ENCODE assay signal across 8 cellular contexts in genomic region chr19:32580901-32581703, GRCh38. TPM values are rescaled to one million over a fixed set of nuclear protein-coding genes. Genes with fewer than 3 reads are reported as not detected.
DNase-seq lines count a peak whose midpoint lies in the region; ATAC-seq and TF ChIP-seq lines count a peak whose summit lies in the region.

A gene with protein sequence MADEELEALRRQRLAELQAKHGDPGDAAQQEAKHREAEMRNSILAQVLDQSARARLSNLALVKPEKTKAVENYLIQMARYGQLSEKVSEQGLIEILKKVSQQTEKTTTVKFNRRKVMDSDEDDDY (plus strand): TSS chr19:32581190. CDS start chr19:32581262, 72 bp downstream.

- ATAC-seq in naive thymus-derived CD8-positive, alpha-beta T cell: peak; percentile 85 to 93
- peak; percentile 93 to 95 for ATAC-seq in stimulated activated naive B cell treated with anti-CD40 and anti-IgM and Interleukin-4, amounts not matched to agents 10 μg/mL and 1 μg/mL and 100 μg/mL, for 72 hours (replicated peaks)

- H3K36me3 Mint-ChIP-seq in activated T-helper 2 cell treated with anti-CD3 and anti-CD28 coated beads, Interferon-gamma antibody, Interleukin-2, Interleukin-4, amounts not matched to agents 10 μg/mL and 5 μg/mL and 100 μg/mL, durations not matched to agents 14 hours and 24 hours and 36 hours (ENCODE audit: low read depth): peaks cover 36% of the 10 kb centered on the region
- peaks cover 0 to 32% (median 4%) of the 10 kb centered on the region in 3 donors for H3K36me3 Mint-ChIP-seq in naive thymus-derived CD8-positive, alpha-beta T cell
- H3K36me3 Mint-ChIP-seq in stimulated activated naive B cell treated with anti-CD40 and anti-IgM and Interleukin-4, amounts not matched to agents 10 μg/mL and 1 μg/mL and 100 μg/mL, for 72 hours: peaks cover 10 to 13% of the 10 kb centered on the region in 2 donors

- intact Hi-C loops in activated T-helper 2 cell treated with anti-CD3 and anti-CD28 coated beads, Interferon-gamma antibody, Interleukin-2, Interleukin-4, amounts not matched to agents 10 μg/mL and 5 μg/mL and 100 μg/mL, durations not matched to agents 14 hours and 24 hours and 36 hours (cut with micrococcal nuclease): loop anchor here (2.0 to 5.0 kb wide), 2 partner anchors 94 to 174 kb away; partner anchors contain the start of genes ANKRD27, DPY19L3 and RGS9BP

- POLR2A ChIA-PET in naive thymus-derived CD8-positive, alpha-beta T cell (lab: Charles Lee): interaction anchor here (0.7 to 1.9 kb wide), 10 partner anchors 8 to 792 kb away, joined by 3 to 16 read pairs (median 5); partner anchors contain the start of genes ANKRD27, CEBPG, DPY19L3 and FAAP24

- H3K4me1 Mint-ChIP-seq in activated T-helper 2 cell treated with anti-CD3 and anti-CD28 coated beads, Interferon-gamma antibody, Interleukin-2, Interleukin-4, amounts not matched to agents 10 μg/mL and 5 μg/mL and 100 μg/mL, durations not matched to agents 14 hours and 24 hours and 36 hours (ENCODE audit: low read depth): peaks cover 27% of the 10 kb centered on the region
- peaks cover 5 to 44% (median 34%) of the 10 kb centered on the region in 4 donors for H3K4me1 Mint-ChIP-seq in naive thymus-derived CD8-positive, alpha-beta T cell
- peaks cover 11 to 13% of the 10 kb centered on the region in 2 donors for H3K4me1 Mint-ChIP-seq in stimulated activated naive B cell treated with anti-CD40 and anti-IgM and Interleukin-4, amounts not matched to agents 10 μg/mL and 1 μg/mL and 100 μg/mL, for 72 hours

- TF ChIP-seq CTCF in LNCaP clone FGC (IDR thresholded peaks at IDR 0.05; ENCODE audit: control insufficient read depth, extremely low read depth, insufficient read depth): no peak
- no peak for TF ChIP-seq CTCF in fibroblast of mammary gland (conservative IDR thresholded peaks at IDR 0.05; ENCODE audit: control insufficient read depth, insufficient read depth, low read depth, low read length)

- H3K9me3 Mint-ChIP-seq in activated T-helper 2 cell treated with anti-CD3 and anti-CD28 coated beads, Interferon-gamma antibody, Interleukin-2, Interleukin-4, amounts not matched to agents 10 μg/mL and 5 μg/mL and 100 μg/mL, durations not matched to agents 14 hours and 24 hours and 36 hours: no peaks in the 10 kb centered on the region
- no peaks in the 10 kb centered on the region for H3K9me3 Mint-ChIP-seq in naive thymus-derived CD8-positive, alpha-beta T cell
- H3K9me3 Mint-ChIP-seq in stimulated activated naive B cell treated with anti-CD40 and anti-IgM and Interleukin-4, amounts not matched to agents 10 μg/mL and 1 μg/mL and 100 μg/mL, for 72 hours: no peaks in the 10 kb centered on the region

- H3K4me3 ChIP-seq in LNCaP clone FGC (ENCODE audit: low read depth, low read length) (peak within 1 kb of the TSS; percentile 96), fibroblast of mammary gland (ENCODE audit: control insufficient read depth, low read depth, low read length) (peak within 1 kb of the TSS; percentile 90)

- H3K27ac Mint-ChIP-seq in activated T-helper 2 cell treated with anti-CD3 and anti-CD28 coated beads, Interferon-gamma antibody, Interleukin-2, Interleukin-4, amounts not matched to agents 10 μg/mL and 5 μg/mL and 100 μg/mL, durations not matched to agents 14 hours and 24 hours and 36 hours: peak within 1 kb of the TSS; percentile 85
- H3K27ac Mint-ChIP-seq in naive thymus-derived CD8-positive, alpha-beta T cell: peak within 1 kb of the TSS; percentile 45 to 97 (median 94)
- H3K27ac Mint-ChIP-seq in stimulated activated naive B cell treated with anti-CD40 and anti-IgM and Interleukin-4, amounts not matched to agents 10 μg/mL and 1 μg/mL and 100 μg/mL, for 72 hours: peak within 1 kb of the TSS; percentile 94

- peaks cover 15% of the 10 kb centered on the region for H3K27me3 Mint-ChIP-seq in activated T-helper 2 cell treated with anti-CD3 and anti-CD28 coated beads, Interferon-gamma antibody, Interleukin-2, Interleukin-4, amounts not matched to agents 10 μg/mL and 5 μg/mL and 100 μg/mL, durations not matched to agents 14 hours and 24 hours and 36 hours (ENCODE audit: low read depth)
- peaks cover 0 to 4% (median 0%) of the 10 kb centered on the region in 5 donors for H3K27me3 Mint-ChIP-seq in naive thymus-derived CD8-positive, alpha-beta T cell
- peaks cover 9 to 12% of the 10 kb centered on the region in 2 donors for H3K27me3 Mint-ChIP-seq in stimulated activated naive B cell treated with anti-CD40 and anti-IgM and Interleukin-4, amounts not matched to agents 10 μg/mL and 1 μg/mL and 100 μg/mL, for 72 hours

- H3K4me3 Mint-ChIP-seq in activated T-helper 2 cell treated with anti-CD3 and anti-CD28 coated beads, Interferon-gamma antibody, Interleukin-2, Interleukin-4, amounts not matched to agents 10 μg/mL and 5 μg/mL and 100 μg/mL, durations not matched to agents 14 hours and 24 hours and 36 hours (ENCODE audit: low read depth): peak within 1 kb of the TSS; percentile 93
- H3K4me3 Mint-ChIP-seq in naive thymus-derived CD8-positive, alpha-beta T cell: peak within 1 kb of the TSS; percentile 91 to 97 (median 94)
- H3K4me3 Mint-ChIP-seq in stimulated activated naive B cell treated with anti-CD40 and anti-IgM and Interleukin-4, amounts not matched to agents 10 μg/mL and 1 μg/mL and 100 μg/mL, for 72 hours: peak within 1 kb of the TSS; percentile 90 to 93

- DNase-seq in EL (peak; percentile 92), H4 (ENCODE audit: low spot score) (peak; percentile 90), LNCaP clone FGC (ENCODE audit: low read depth) (peak; percentile 80), RPMI8226 (peak; percentile 93), fibroblast of mammary gland (ENCODE audit: low read depth) (peak; percentile 88)
- peak; percentile 90 for DNase-seq in activated T-helper 2 cell treated with anti-CD3 and anti-CD28 coated beads, Interferon-gamma antibody, Interleukin-2, Interleukin-4, amounts not matched to agents 10 μg/mL and 5 μg/mL and 100 μg/mL, durations not matched to agents 14 hours and 24 hours and 36 hours (ENCODE audit: low spot score)
- DNase-seq in naive thymus-derived CD8-positive, alpha-beta T cell: peak; percentile 88 to 99 (median 94)
- peak; percentile 91 for DNase-seq in stimulated activated naive B cell treated with anti-CD40 and anti-IgM and Interleukin-4, amounts not matched to agents 10 μg/mL and 1 μg/mL and 100 μg/mL, for 72 hours

RNA-seq across cellular contexts. Expression of the gene that starts here (rescaled TPM):
- total RNA-seq in H4 (2014; rRNA removed; shearing (Covaris generic)): 294 and 308 TPM in 2 replicates
- 207 and 216 TPM in 2 replicates for total RNA-seq in activated T-helper 2 cell treated with anti-CD3 and anti-CD28 coated beads, Interferon-gamma antibody, Interleukin-2, Interleukin-4, amounts not matched to agents 10 μg/mL and 5 μg/mL and 100 μg/mL, durations not matched to agents 14 hours and 24 hours and 36 hours
- total RNA-seq in naive thymus-derived CD8-positive, alpha-beta T cell: 10 to 100 TPM; 58.9 to 60.7 TPM
- 100 to 1,000 TPM in 2 of 3 donors, 10 to 100 TPM in 1; 99.5 to 117 (median 109) TPM for polyA plus RNA-seq in naive thymus-derived CD8-positive, alpha-beta T cell

Comparison
In these comparisons a context has a peak if more than half of its experiments do, and no peak if none do; other contexts are left out.
1. Peak in every context shown above with its lines: DNase-seq, ATAC-seq and H3K4me3 ChIP-seq.